22 cellular contexts compared by ENCODE assay signal in the genomic region with DNA sequence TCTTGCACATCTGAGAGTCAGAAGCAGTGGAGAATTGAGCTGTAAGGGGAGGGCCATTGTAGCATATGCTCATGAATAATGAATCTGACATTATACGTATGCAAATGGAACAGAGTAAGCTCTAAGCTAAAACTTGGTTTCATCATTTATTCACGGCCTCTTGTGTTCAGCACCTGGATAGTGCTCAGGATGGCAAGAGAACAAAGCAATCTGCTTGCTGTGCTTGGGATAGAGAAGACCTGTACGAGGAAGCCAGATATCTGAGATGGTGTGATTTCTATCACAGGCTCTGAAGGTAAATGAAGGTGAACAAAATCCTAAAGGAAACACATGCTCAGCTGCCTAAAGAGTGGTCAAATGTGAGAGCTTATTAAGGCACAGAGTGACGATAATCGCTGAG.
DNase-seq lines count a peak whose midpoint lies in the region; ATAC-seq, FAIRE-seq and TF ChIP-seq lines count a peak whose summit lies in the region.
"Had no signal": no experiment of that assay in that cellular context is flagged by ENCODE, and none has a peak within 500 bp of the region (broad histone marks: within the 10 kb centered on the region; RNA-seq: fewer than 3 reads in every experiment).

No MANE protein-coding gene starts in this region.

- H3K27me3 ChIP-seq in H1 (replicated peaks in 1 of 4; ENCODE audit: control insufficient read depth in 3 of 4, extremely low read depth in 1 of 4, insufficient read depth in 3 of 4, low read length in 3 of 4) (no peaks in the 10 kb centered on the region), tibial nerve (no peaks in the 10 kb centered on the region)

- no peaks in the 10 kb centered on the region; the same call in 1 of the 2 replicates for H3K23me2 ChIP-seq in H1 (ENCODE audit: low read depth, low read length)

- intact Hi-C loops in activated CD8-positive, alpha-beta T cell treated with anti-CD3 and anti-CD28 coated beads for 36 hours (cut with micrococcal nuclease), result no loop called here
- intact Hi-C loops in Calu3 (cut with micrococcal nuclease; ENCODE audit: unreplicated experiment), result no loop called here

- no peak overlapping the region for H2BK20ac ChIP-seq in H1 (ENCODE audit: low read length)

- H2BK15ac ChIP-seq in H1 (ENCODE audit: low read length), result no peak overlapping the region

- peak; percentile 29 for DNase-seq in NCI-H82 (lab: John Stamatoyannopoulos, UW)
- DNase-seq in NCI-H82 treated with DMSO at 0.1 percent for 48 hours (lab: John Stamatoyannopoulos, UW; ENCODE audit: unreplicated experiment), result no peak
- DNase-seq in NCI-H524 treated with DMSO at 0.1 percent for 48 hours (lab: John Stamatoyannopoulos, UW), result peak; percentile 29
- no peak for DNase-seq in H1 (ENCODE audit: low read depth in 1 of 2, low spot score in 2 of 2)
- DNase-seq in activated CD8-positive, alpha-beta T cell treated with anti-CD3 and anti-CD28 coated beads for 36 hours, result no peak
- no peak for DNase-seq in tibial nerve (ENCODE audit: low spot score in 2 of 2)
- DNase-seq in Calu3, result no peak
- DNase-seq: AML-193; C1 segment of cervical spinal cord; CD8-positive, alpha-beta T cell; DMS53; GDM1; HCEC 1CT; IMR-90; Karpas-422; MV-4-11; NCI-H1105 treated with DMSO at 0.1 percent for 48 hours; NCI-H2029 treated with DMSO at 0.1 percent for 48 hours; OCI-M1; Right ventricle myocardium superior; SW 1271; T-helper 17 cell had no signal

- POLR2A ChIA-PET in H1 (lab: Charles Lee; ENCODE audit: partially characterized antibody), result no interaction called here
- POLR2A ChIA-PET in activated CD8-positive, alpha-beta T cell treated with anti-CD3 and anti-CD28 coated beads for 36 hours (lab: Charles Lee), result no interaction called here

- TF ChIP-seq CTCF in H1 (IDR thresholded peaks at IDR 0.05; ENCODE audit: control extremely low read depth in 1 of 3, insufficient read depth in 1 of 3, low read depth in 1 of 3, low read length in 3 of 3), result no peak
- TF ChIP-seq CTCF in activated CD8-positive, alpha-beta T cell treated with anti-CD3 and anti-CD28 coated beads for 36 hours (IDR thresholded peaks at IDR 0.05), result no peak
- TF ChIP-seq CTCF in tibial nerve (IDR thresholded peaks at IDR 0.05), result no peak
- TF ChIP-seq CTCF in Calu3 (IDR thresholded peaks at IDR 0.05; ENCODE audit: unreplicated experiment), result no peak

- H3K9me3 ChIP-seq in H1 (ENCODE audit: insufficient read depth in 2 of 2, low read depth in 1 of 2, low read length in 1 of 2), result no peaks in the 10 kb centered on the region
- no peaks in the 10 kb centered on the region for H3K9me3 ChIP-seq in tibial nerve

- no peaks in the 10 kb centered on the region for H3K9me3 Mint-ChIP-seq in activated CD8-positive, alpha-beta T cell treated with anti-CD3 and anti-CD28 coated beads for 36 hours
- peaks cover 2% of the 10 kb centered on the region for H3K9me3 Mint-ChIP-seq in Calu3 (ENCODE audit: low read depth, unreplicated experiment)
- H3K9me3 Mint-ChIP-seq: CD8-positive, alpha-beta T cell had no signal

- no peak overlapping the region for H3K27ac Mint-ChIP-seq in activated CD8-positive, alpha-beta T cell treated with anti-CD3 and anti-CD28 coated beads for 36 hours
- H3K27ac Mint-ChIP-seq in Calu3 (ENCODE audit: unreplicated experiment), result no peak overlapping the region
- H3K27ac Mint-ChIP-seq: CD8-positive, alpha-beta T cell; T-helper 17 cell had no signal

- TF ChIP-seq EP300 in H1 (IDR thresholded peaks at IDR 0.05; ENCODE audit: borderline replicate concordance in 1 of 2, low read depth in 2 of 2, low read length in 2 of 2) (no peak), tibial nerve (IDR thresholded peaks at IDR 0.05) (no peak)

- no peak overlapping the region for H2AFZ ChIP-seq in H1 (ENCODE audit: low read length)

- no peak overlapping the region for H3K4me3 Mint-ChIP-seq in activated CD8-positive, alpha-beta T cell treated with anti-CD3 and anti-CD28 coated beads for 36 hours
- H3K4me3 Mint-ChIP-seq in Calu3 (ENCODE audit: low read depth, unreplicated experiment), result no peak overlapping the region
- H3K4me3 Mint-ChIP-seq: CD8-positive, alpha-beta T cell; T-helper 17 cell had no signal

- H3K56ac ChIP-seq in H1 (replicated peaks; ENCODE audit: insufficient read length, low read depth, low read length), result no peak overlapping the region

- no peaks in the 10 kb centered on the region for H3K36me3 Mint-ChIP-seq in activated CD8-positive, alpha-beta T cell treated with anti-CD3 and anti-CD28 coated beads for 36 hours (ENCODE audit: low read depth)
- no peaks in the 10 kb centered on the region for H3K36me3 Mint-ChIP-seq in Calu3 (ENCODE audit: insufficient read depth, unreplicated experiment)
- H3K36me3 Mint-ChIP-seq: CD8-positive, alpha-beta T cell had no signal

- no peak overlapping the region for H3K27ac ChIP-seq in H1 (ENCODE audit: low read depth, low read length)
- no peak overlapping the region for H3K27ac ChIP-seq in tibial nerve

- CTCF ChIA-PET in H1 (lab: Charles Lee; ENCODE audit: partially characterized antibody), result no interaction called here
- CTCF ChIA-PET in activated CD8-positive, alpha-beta T cell treated with anti-CD3 and anti-CD28 coated beads for 36 hours (lab: Charles Lee), result interaction anchor here (1.2 kb wide), 1 partner anchor 10 kb away, joined by 3 read pairs; no protein-coding TSS in a partner anchor
- CTCF ChIA-PET in Calu3 (lab: Charles Lee), result no interaction called here

- H3K79me1 ChIP-seq in H1 (ENCODE audit: low read depth, low read length), result no peaks in the 10 kb centered on the region

- no peak for ATAC-seq in activated CD8-positive, alpha-beta T cell treated with anti-CD3 and anti-CD28 coated beads for 36 hours
- ATAC-seq: CD8-positive, alpha-beta T cell; T-helper 17 cell had no signal

- no peak overlapping the region for H3K23ac ChIP-seq in H1 (ENCODE audit: insufficient read length)

- no peak for TF ChIP-seq RAD21 in H1 (IDR thresholded peaks at IDR 0.05 in 1 of 2, conservative IDR thresholded peaks at IDR 0.05 in 1 of 2; ENCODE audit: low read depth in 2 of 2, low read length in 2 of 2)

- no peaks in the 10 kb centered on the region for H3K27me3 Mint-ChIP-seq in activated CD8-positive, alpha-beta T cell treated with anti-CD3 and anti-CD28 coated beads for 36 hours
- no peaks in the 10 kb centered on the region for H3K27me3 Mint-ChIP-seq in Calu3 (ENCODE audit: unreplicated experiment)

- no peak for FAIRE-seq in H1 (lab: Jason Lieb, UNC)

- H2BK120ac ChIP-seq in H1 (replicated peaks; ENCODE audit: low read depth, low read length), result no peak overlapping the region

- H2BK5ac ChIP-seq in H1 (ENCODE audit: low read depth, low read length), result no peak overlapping the region

- H3K4me1 ChIP-seq in H1 (replicated peaks in 1 of 4; ENCODE audit: control insufficient read depth in 3 of 4, insufficient read depth in 4 of 4, low read length in 3 of 4) (peaks cover 0 to 3% (median 1%) of the 10 kb centered on the region in 4 experiments; a peak in 2 of 7 replicates), tibial nerve (no peaks in the 10 kb centered on the region)

- peak overlapping the region; percentile 19 for H3K14ac ChIP-seq in H1 (ENCODE audit: insufficient read length)

- H3K36me3 ChIP-seq in H1 (ENCODE audit: control insufficient read depth in 2 of 4, insufficient read depth in 4 of 4, low read length in 3 of 4), result no peaks in the 10 kb centered on the region
- no peaks in the 10 kb centered on the region for H3K36me3 ChIP-seq in tibial nerve

- TF ChIP-seq POLR2A in H1 (IDR thresholded peaks at IDR 0.05; ENCODE audit: control extremely low read depth in 1 of 2, low read depth in 2 of 2, low read length in 2 of 2), result no peak
- no peak for TF ChIP-seq POLR2A in tibial nerve (IDR thresholded peaks at IDR 0.05)

- no TSS peak for BruUV-seq in Calu3 (replicated peaks; lab: Mats Ljungman, UMichigan)

- no peak overlapping the region for H4K8ac ChIP-seq in H1 (ENCODE audit: extremely low read depth, insufficient read depth, low read length)

- H3K4me3 ChIP-seq in H1 (ENCODE audit: extremely low read depth in 1 of 4, insufficient read depth in 2 of 4, low read depth in 3 of 4, low read length in 4 of 4) (no peak overlapping the region), tibial nerve (no peak overlapping the region)

- no peak overlapping the region for H4K91ac ChIP-seq in H1 (replicated peaks; ENCODE audit: insufficient read length, low read length)

- no peak overlapping the region for H3K4ac ChIP-seq in H1 (replicated peaks; ENCODE audit: insufficient read length, low read depth, low read length)

- H3K9ac ChIP-seq in H1 (replicated peaks in 1 of 4; ENCODE audit: extremely low read depth in 1 of 4, low read depth in 3 of 4, low read length in 3 of 4), result no peak overlapping the region

- H4K20me1 ChIP-seq in H1 (replicated peaks in 1 of 2; ENCODE audit: control insufficient read depth in 1 of 2, insufficient read depth in 2 of 2, low read length in 2 of 2), result no peaks in the 10 kb centered on the region

- no peak overlapping the region for H3K4me2 ChIP-seq in H1 (ENCODE audit: insufficient read depth in 1 of 2, low read depth in 2 of 2, low read length in 2 of 2)

- 84% methylated on average over 5 of the region's 5 CpGs; no CpG with 5 or more reads in 1 of the 2 experiments for WGBS in H1 (ENCODE audit: extremely low coverage in 1 of 2, insufficient coverage in 1 of 2, insufficient read length in 1 of 2, insufficient replicate concordance in 2 of 2, low coverage in 1 of 2, low lambda C conversion rate in 2 of 2, missing lambda C conversion rate in 1 of 2), 2 experiments
- 79 to 80% methylated on average over 5 of the region's 5 CpGs for WGBS in tibial nerve, 2 donors

- H4K5ac ChIP-seq in H1 (ENCODE audit: insufficient read length, low read depth, low read length), result no peak overlapping the region

- no peak overlapping the region for H2BK12ac ChIP-seq in H1 (ENCODE audit: low read depth, low read length)

- H3K4me1 Mint-ChIP-seq in activated CD8-positive, alpha-beta T cell treated with anti-CD3 and anti-CD28 coated beads for 36 hours (ENCODE audit: low read depth), result no peaks in the 10 kb centered on the region
- H3K4me1 Mint-ChIP-seq in Calu3 (ENCODE audit: low read depth, unreplicated experiment), result no peaks in the 10 kb centered on the region
- H3K4me1 Mint-ChIP-seq: T-helper 17 cell had no signal

- no peaks in the 10 kb centered on the region for H3K79me2 ChIP-seq in H1 (ENCODE audit: control insufficient read depth in 1 of 2, insufficient read depth in 2 of 2, low read length in 2 of 2)

- no peak overlapping the region for H3K18ac ChIP-seq in H1 (ENCODE audit: extremely low read depth, low read length)

- no peak overlapping the region for H2AK5ac ChIP-seq in H1 (ENCODE audit: low read depth, low read length)

TF ChIP-seq in H1, 55 proteins besides CTCF, POLR2A, EP300 and RAD21 (continues in another document):
- TF ChIP-seq POU5F1 (IDR thresholded peaks at IDR 0.05; ENCODE audit: low read depth, low read length), result no peak
- TF ChIP-seq SRF (IDR thresholded peaks at IDR 0.05; ENCODE audit: low read depth, low read length), result no peak
- TF ChIP-seq CBX8 (IDR thresholded peaks at IDR 0.05; ENCODE audit: borderline replicate concordance, low read depth, low read length), result no peak
- no peak for TF ChIP-seq HDAC6 (IDR thresholded peaks at IDR 0.05; ENCODE audit: low read depth, low read length)
- TF ChIP-seq SP2 (IDR thresholded peaks at IDR 0.05; ENCODE audit: low read length), result no peak
- no peak for TF ChIP-seq KDM5A (IDR thresholded peaks at IDR 0.05; ENCODE audit: low read length)
- no peak for TF ChIP-seq JUND (IDR thresholded peaks at IDR 0.05; ENCODE audit: low read length)
- TF ChIP-seq KDM4A (IDR thresholded peaks at IDR 0.05; ENCODE audit: low read depth, low read length, severe bottlenecking), result no peak

Comparison
In these comparisons a context has a peak if more than half of its experiments do, and no peak if none do; other contexts are left out.
1. DNase-seq: peak in NCI-H82 (single experiment) and NCI-H524 treated with DMSO at 0.1 percent for 48 hours (single experiment); none in NCI-H82 treated with DMSO at 0.1 percent for 48 hours (single experiment), H1 (0 of 2), activated CD8-positive, alpha-beta T cell treated with anti-CD3 and anti-CD28 coated beads for 36 hours (single experiment), tibial nerve (0 of 2) and Calu3 (single experiment).